22 cellular contexts compared by ENCODE assay signal in genomic region chr3:106392905-106393304, GRCh38.
DNase-seq lines count a peak whose midpoint lies in the region; ATAC-seq, FAIRE-seq and TF ChIP-seq lines count a peak whose summit lies in the region.
"Had no signal": no experiment of that assay in that cellular context is flagged by ENCODE, and none has a peak within 500 bp of the region (broad histone marks: within the 10 kb centered on the region; RNA-seq: fewer than 3 reads in every experiment).

No MANE protein-coding gene starts in this region.

- no peak overlapping the region for H3K4me3 ChIP-seq in astrocyte of the spinal cord (ENCODE audit: low read depth, low read length)
- H3K4me3 ChIP-seq: BLaER1 had no signal

- no peak for ATAC-seq in GM19035 (IDR thresholded peaks at IDR 0.05; ENCODE audit: unreplicated experiment)
- ATAC-seq: CD8-positive, alpha-beta T cell; PC-3 had no signal

- DNase-seq in AG08395 (ENCODE audit: low spot score) (peak; percentile 31), LHCN-M2 (ENCODE audit: low read depth) (peak; percentile 27), astrocyte of the spinal cord (ENCODE audit: low read depth, low spot score) (peak; percentile 26), putamen (ENCODE audit: low spot score) (no peak), superior temporal gyrus (ENCODE audit: extremely low spot score) (no peak), NCI-H1105 treated with DMSO at 0.1 percent for 48 hours (lab: John Stamatoyannopoulos, UW) (no peak)
- DNase-seq: CD8-positive, alpha-beta T cell; DMS79 treated with DMSO at 0.1 percent for 48 hours; GOT3; KBM-7; NCI-H1048; NCI-H146; NCI-H2081; NCI-H510A treated with DMSO at 0.1 percent for 48 hours; NCI-H82; PC-3 had no signal

- in situ Hi-C loops in astrocyte of the spinal cord (cut with HindIII; ENCODE audit: low sequenced_read_pairs): no loop called here

- TF ChIP-seq CTCF in astrocyte of the spinal cord (IDR thresholded peaks at IDR 0.05; ENCODE audit: low read depth, low read length): no peak

- FAIRE-seq in islet of Langerhans (lab: Jason Lieb, UNC): peak; percentile 30
- FAIRE-seq: D721Med, G401.6, GM12892 had no signal

Comparison
In these comparisons a context has a peak if more than half of its experiments do, and no peak if none do; other contexts are left out.
1. DNase-seq: peak in AG08395 (single experiment), LHCN-M2 (single experiment) and astrocyte of the spinal cord (single experiment); none in putamen (single experiment), superior temporal gyrus (single experiment) and NCI-H1105 treated with DMSO at 0.1 percent for 48 hours (single experiment).